8 cellular contexts compared by ENCODE assay signal in genomic region chr19:1618157-1619093, GRCh38. TPM values are rescaled to one million over a fixed set of nuclear protein-coding genes. Genes with fewer than 3 reads are reported as not detected.
DNase-seq lines count a peak whose midpoint lies in the region; ATAC-seq and TF ChIP-seq lines count a peak whose summit lies in the region.

No MANE protein-coding gene starts in this region.

- H3K9ac ChIP-seq in OCI-LY3 (ENCODE audit: low read length) = no peak overlapping the region

- peaks cover 48% of the 10 kb centered on the region for H4K20me1 ChIP-seq in OCI-LY3 (ENCODE audit: insufficient read depth, low read length)

- intact Hi-C loops in breast epithelium (cut with DNase I; ENCODE audit: low total_unique reads) (loop anchor here (5.0 kb wide), 1 partner anchor 71 kb away; no protein-coding TSS in a partner anchor), mucosa of descending colon (cut with DNase I, micrococcal nuclease) (no loop called here)

- H3K27me3 ChIP-seq in OCI-LY3 (ENCODE audit: low read depth, low read length) = no peaks in the 10 kb centered on the region
- H3K27me3 ChIP-seq in breast epithelium = no peaks in the 10 kb centered on the region
- no peaks in the 10 kb centered on the region for H3K27me3 ChIP-seq in MG63

- peak; percentile 57 for TF ChIP-seq CTCF in OCI-LY3 (IDR thresholded peaks at IDR 0.05; ENCODE audit: low read depth, low read length)
- peak in 2 of 3 donors; percentile 25 to 41 for TF ChIP-seq CTCF in breast epithelium (IDR thresholded peaks at IDR 0.05)
- no peak for TF ChIP-seq CTCF in mucosa of descending colon (IDR thresholded peaks at IDR 0.05)

- H3K27ac ChIP-seq in OCI-LY3 (ENCODE audit: low read length) = no peak overlapping the region
- no peak overlapping the region for H3K27ac ChIP-seq in breast epithelium

- peak; percentile 82 for ATAC-seq in mucosa of descending colon
- no peak for ATAC-seq in GM21786 (IDR thresholded peaks at IDR 0.05; ENCODE audit: unreplicated experiment)

- DNase-seq in activated T-cell treated with anti-CD3 and anti-CD28 coated beads for 48 hours (ENCODE audit: low read depth) (peak; percentile 21), activated T-cell treated with anti-CD3 and anti-CD28 coated beads for 4 hours (no peak), breast epithelium (ENCODE audit: low spot score in 2 of 2) (no peak), mucosa of descending colon (peak in 2 of 3 donors; percentile 61 to 66), MG63 (no peak), cerebellar nuclear complex (lab: John Stamatoyannopoulos, UW) (no peak)

- peaks cover 7% of the 10 kb centered on the region; the same call in 1 of the 2 replicates for H3K79me2 ChIP-seq in OCI-LY3 (ENCODE audit: low read length)

- no peak overlapping the region for H2AFZ ChIP-seq in OCI-LY3 (ENCODE audit: low read depth, low read length)

- H3K4me2 ChIP-seq in OCI-LY3 (ENCODE audit: low read length) = no peak overlapping the region

- H3K4me3 ChIP-seq in OCI-LY3 (ENCODE audit: low read length) (no peak overlapping the region), breast epithelium (no peak overlapping the region), mucosa of descending colon (no peak overlapping the region), MG63 (no peak overlapping the region)

- H3K9me3 ChIP-seq in OCI-LY3 (ENCODE audit: insufficient read depth, low read length) (no peaks in the 10 kb centered on the region), breast epithelium (no peaks in the 10 kb centered on the region), mucosa of descending colon (no peaks in the 10 kb centered on the region), MG63 (no peaks in the 10 kb centered on the region)

- no peak for TF ChIP-seq POLR2A in breast epithelium (IDR thresholded peaks at IDR 0.05)

- H3K4me1 ChIP-seq in OCI-LY3 (ENCODE audit: low read length) = peaks cover 7% of the 10 kb centered on the region
- H3K4me1 ChIP-seq in breast epithelium = no peaks in the 10 kb centered on the region
- no peaks in the 10 kb centered on the region for H3K4me1 ChIP-seq in mucosa of descending colon (ENCODE audit: low read depth)

- H3K36me3 ChIP-seq in OCI-LY3 (replicated peaks; ENCODE audit: low read depth, low read length) = peaks cover 84% of the 10 kb centered on the region
- peaks cover 10% of the 10 kb centered on the region for H3K36me3 ChIP-seq in breast epithelium
- no peaks in the 10 kb centered on the region for H3K36me3 ChIP-seq in mucosa of descending colon (ENCODE audit: low read depth)
- peaks cover 3% of the 10 kb centered on the region; the same call in 1 of the 2 replicates for H3K36me3 ChIP-seq in MG63

RNA-seq across cellular contexts. Expression of gene UQCR11, which starts 13.2 kb away (rescaled TPM):
- total RNA-seq in breast epithelium (100 to 1,000 TPM in 1 of 3 donors, 10 to 100 TPM in 2; 59.6 to 117 (median 63.4) TPM), mucosa of descending colon (100 to 1,000 TPM; 265 to 301 (median 272) TPM)
- total RNA-seq in MG63 (2014; rRNA removed; shearing (Covaris generic); ENCODE audit: low replicate concordance) = 59.5 and 192 TPM in 2 replicates

RNA-seq across cellular contexts. Expression of gene MBD3, which starts 25.8 kb away (rescaled TPM):
- total RNA-seq in breast epithelium (10 to 100 TPM; 51.8 to 71.3 (median 70.8) TPM), mucosa of descending colon (10 to 100 TPM; 54.1 to 78.2 (median 54.2) TPM)
- total RNA-seq in MG63 (2014; rRNA removed; shearing (Covaris generic); ENCODE audit: low replicate concordance) = 75.8 and 119 TPM in 2 replicates

RNA-seq across cellular contexts. Expression of gene TCF3, which starts 34.0 kb away (rescaled TPM):
- 10 to 100 TPM; 38.6 to 45.3 (median 42.3) TPM for total RNA-seq in breast epithelium
- 10 to 100 TPM; 54.4 to 57.7 (median 57.4) TPM for total RNA-seq in mucosa of descending colon
- 78.5 and 135 TPM in 2 replicates for total RNA-seq in MG63 (2014; rRNA removed; shearing (Covaris generic); ENCODE audit: low replicate concordance)

RNA-seq across cellular contexts. Expression of gene MEX3D, which starts 50.3 kb away (rescaled TPM):
- total RNA-seq in breast epithelium = 10 to 100 TPM; 12.5 to 14.3 (median 12.6) TPM
- 10 to 100 TPM; 21.3 to 28.1 (median 21.5) TPM for total RNA-seq in mucosa of descending colon
- total RNA-seq in MG63 (2014; rRNA removed; shearing (Covaris generic); ENCODE audit: low replicate concordance) = 26.0 and 27.5 TPM in 2 replicates

Comparison
In these comparisons a context has a peak if more than half of its experiments do, and no peak if none do; other contexts are left out.
1. DNase-seq: peak in activated T-cell treated with anti-CD3 and anti-CD28 coated beads for 48 hours (single experiment) and mucosa of descending colon (2 of 3); none in activated T-cell treated with anti-CD3 and anti-CD28 coated beads for 4 hours (single experiment), breast epithelium (0 of 2), MG63 (single experiment) and cerebellar nuclear complex (0 of 2).